Comparison of ENCODE assay signal across 8 cellular contexts in the genomic region with DNA sequence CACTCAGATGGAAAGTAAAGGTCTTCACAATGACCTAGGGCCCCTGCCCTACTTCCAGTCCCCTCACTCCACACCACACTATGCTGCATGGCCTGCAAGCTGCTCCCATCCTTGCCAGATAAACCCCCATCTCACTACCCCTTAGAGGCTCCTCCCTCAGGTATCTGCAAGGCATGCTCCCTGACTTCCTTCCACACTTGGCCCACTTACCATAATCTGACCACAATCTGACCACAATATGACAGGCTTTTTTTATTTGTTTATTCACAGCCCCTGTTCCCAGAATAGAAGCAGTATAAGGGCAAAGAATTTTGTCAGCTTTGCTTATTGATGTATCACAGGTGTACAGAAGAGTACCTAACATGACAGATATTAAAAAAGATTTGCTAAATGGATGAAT.
DNase-seq lines count a peak whose midpoint lies in the region; ATAC-seq and TF ChIP-seq lines count a peak whose summit lies in the region.

No MANE protein-coding gene starts in this region.

- peaks cover 41% of the 10 kb centered on the region for H3K79me2 ChIP-seq in SK-N-SH (ENCODE audit: insufficient read depth)

- ATAC-seq in HG02759 (IDR thresholded peaks at IDR 0.05; ENCODE audit: unreplicated experiment) = peak; percentile 20
- peak; percentile 40 for ATAC-seq in upper lobe of right lung

- H3K4me3 ChIP-seq in SK-N-SH (ENCODE audit: low read depth in 2 of 2, low read length in 1 of 2) = no peak overlapping the region
- peak overlapping the region; percentile 1 for H3K4me3 ChIP-seq in effector memory CD4-positive, alpha-beta T cell (ENCODE audit: insufficient read depth, low read depth, low read length, poor library complexity, severe bottlenecking)
- H3K4me3 ChIP-seq in upper lobe of right lung = no peak overlapping the region

- CTCF ChIA-PET in SK-N-SH (lab: Yijun Ruan, JAX) = no interaction called here

- DNase-seq in CMK (ENCODE audit: low read depth) (peak; percentile 64), SK-N-SH (no peak), upper lobe of right lung (no peak), NCI-H1930 (lab: John Stamatoyannopoulos, UW) (no peak), SHP77 treated with DMSO at 0.1 percent for 48 hours (lab: John Stamatoyannopoulos, UW) (no peak), NCI-H2227 treated with DMSO at 0.1 percent for 48 hours (lab: John Stamatoyannopoulos, UW) (no peak)
- DNase-seq in effector memory CD4-positive, alpha-beta T cell = peak; percentile 12 to 20 (median 14)

- intact Hi-C loops in upper lobe of right lung (cut with DNase I) = no loop called here

- TF ChIP-seq EP300 in SK-N-SH (IDR thresholded peaks at IDR 0.05; ENCODE audit: borderline replicate concordance in 1 of 2, low read depth in 1 of 2, low read length in 1 of 2) = peak; percentile 30 to 68; a peak in 2 of 4 replicates

- H4K20me1 ChIP-seq in SK-N-SH (ENCODE audit: insufficient read depth) = peaks cover 51% of the 10 kb centered on the region

- TF ChIP-seq RAD21 in SK-N-SH (IDR thresholded peaks at IDR 0.05; ENCODE audit: low read length) = no peak

- H3K27me3 ChIP-seq in SK-N-SH (ENCODE audit: insufficient read depth) (no peaks in the 10 kb centered on the region), upper lobe of right lung (no peaks in the 10 kb centered on the region)
- H3K27me3 ChIP-seq in effector memory CD4-positive, alpha-beta T cell (replicated peaks; ENCODE audit: control insufficient read depth, insufficient read depth, low read length, poor library complexity, severe bottlenecking) = no peaks in the 10 kb centered on the region

- H3K27ac ChIP-seq in SK-N-SH (ENCODE audit: low read depth in 2 of 2, low read length in 1 of 2) (no peak overlapping the region), upper lobe of right lung (no peak overlapping the region)
- H3K27ac ChIP-seq in effector memory CD4-positive, alpha-beta T cell (ENCODE audit: insufficient read depth, low read length, poor library complexity, severe bottlenecking) = peak overlapping the region; percentile 8

- peaks cover 15% of the 10 kb centered on the region for H3F3A ChIP-seq in SK-N-SH (replicated peaks; ENCODE audit: insufficient read depth)

- POLR2A ChIA-PET in SK-N-SH (lab: Yijun Ruan, JAX) = no interaction called here

- peaks cover 11 to 14% of the 10 kb centered on the region in 2 experiments; a peak in 3 of 4 replicates for H3K4me1 ChIP-seq in SK-N-SH (ENCODE audit: control insufficient read depth in 1 of 2, insufficient read depth in 2 of 2, low read depth in 1 of 2, low read length in 1 of 2)
- H3K4me1 ChIP-seq in effector memory CD4-positive, alpha-beta T cell (ENCODE audit: control insufficient read depth, insufficient read depth, low read length, poor library complexity, severe bottlenecking) = peaks cover 23% of the 10 kb centered on the region
- peaks cover 32% of the 10 kb centered on the region for H3K4me1 ChIP-seq in upper lobe of right lung

- H3K4me2 ChIP-seq in SK-N-SH = 0 out of 2 replicates have a peak overlapping the region, but pooled peaks have one; percentile 0

- H3K36me3 ChIP-seq in SK-N-SH (replicated peaks in 1 of 2; ENCODE audit: control insufficient read depth in 1 of 2, insufficient read depth in 2 of 2, low read length in 1 of 2) (no peaks in the 10 kb centered on the region), upper lobe of right lung (no peaks in the 10 kb centered on the region)
- no peaks in the 10 kb centered on the region for H3K36me3 ChIP-seq in effector memory CD4-positive, alpha-beta T cell (ENCODE audit: control insufficient read depth, insufficient read depth, low read length)

- no peaks in the 10 kb centered on the region for H3K9me3 ChIP-seq in SK-N-SH
- no peaks in the 10 kb centered on the region for H3K9me3 ChIP-seq in effector memory CD4-positive, alpha-beta T cell (ENCODE audit: control insufficient read depth, low read length)
- H3K9me3 ChIP-seq in upper lobe of right lung = no peaks in the 10 kb centered on the region

- no peaks in the 10 kb centered on the region for H3K9me2 ChIP-seq in SK-N-SH

- no peak overlapping the region for H3K9ac ChIP-seq in SK-N-SH

- no peak overlapping the region for H2AFZ ChIP-seq in SK-N-SH (ENCODE audit: low read depth)

- TF ChIP-seq CTCF in SK-N-SH (IDR thresholded peaks at IDR 0.05) (no peak), upper lobe of right lung (IDR thresholded peaks at IDR 0.05) (no peak)

TF ChIP-seq in SK-N-SH, 30 proteins besides CTCF, POLR2A, EP300 and RAD21 (continues in another document):
- no peak; the same call in 1 of the 2 replicates for TF ChIP-seq RXRA (IDR thresholded peaks at IDR 0.05; ENCODE audit: borderline replicate concordance, low read depth)
- TF ChIP-seq TAF1 (IDR thresholded peaks at IDR 0.05; ENCODE audit: borderline replicate concordance, low read depth, low read length) = no peak
- peak; percentile 50 for TF ChIP-seq JUND (IDR thresholded peaks at IDR 0.05)
- peak; percentile 89 for TF ChIP-seq MEF2A (IDR thresholded peaks at IDR 0.05; ENCODE audit: borderline replicate concordance, low read depth)
- TF ChIP-seq, protein P1, sequence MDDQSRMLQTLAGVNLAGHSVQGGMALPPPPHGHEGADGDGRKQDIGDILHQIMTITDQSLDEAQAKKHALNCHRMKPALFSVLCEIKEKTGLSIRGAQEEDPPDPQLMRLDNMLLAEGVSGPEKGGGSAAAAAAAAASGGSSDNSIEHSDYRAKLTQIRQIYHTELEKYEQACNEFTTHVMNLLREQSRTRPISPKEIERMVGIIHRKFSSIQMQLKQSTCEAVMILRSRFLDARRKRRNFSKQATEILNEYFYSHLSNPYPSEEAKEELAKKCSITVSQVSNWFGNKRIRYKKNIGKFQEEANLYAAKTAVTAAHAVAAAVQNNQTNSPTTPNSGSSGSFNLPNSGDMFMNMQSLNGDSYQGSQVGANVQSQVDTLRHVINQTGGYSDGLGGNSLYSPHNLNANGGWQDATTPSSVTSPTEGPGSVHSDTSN (IDR thresholded peaks at IDR 0.05) = peak; percentile 80
- TF ChIP-seq TCF12 (IDR thresholded peaks at IDR 0.05) = peak; percentile 86
- TF ChIP-seq NFIC (IDR thresholded peaks at IDR 0.05; ENCODE audit: borderline replicate concordance) = peak; percentile 63
- TF ChIP-seq SMC3 (IDR thresholded peaks at IDR 0.05; ENCODE audit: low read depth, low read length) = no peak
- TF ChIP-seq, protein P2, sequence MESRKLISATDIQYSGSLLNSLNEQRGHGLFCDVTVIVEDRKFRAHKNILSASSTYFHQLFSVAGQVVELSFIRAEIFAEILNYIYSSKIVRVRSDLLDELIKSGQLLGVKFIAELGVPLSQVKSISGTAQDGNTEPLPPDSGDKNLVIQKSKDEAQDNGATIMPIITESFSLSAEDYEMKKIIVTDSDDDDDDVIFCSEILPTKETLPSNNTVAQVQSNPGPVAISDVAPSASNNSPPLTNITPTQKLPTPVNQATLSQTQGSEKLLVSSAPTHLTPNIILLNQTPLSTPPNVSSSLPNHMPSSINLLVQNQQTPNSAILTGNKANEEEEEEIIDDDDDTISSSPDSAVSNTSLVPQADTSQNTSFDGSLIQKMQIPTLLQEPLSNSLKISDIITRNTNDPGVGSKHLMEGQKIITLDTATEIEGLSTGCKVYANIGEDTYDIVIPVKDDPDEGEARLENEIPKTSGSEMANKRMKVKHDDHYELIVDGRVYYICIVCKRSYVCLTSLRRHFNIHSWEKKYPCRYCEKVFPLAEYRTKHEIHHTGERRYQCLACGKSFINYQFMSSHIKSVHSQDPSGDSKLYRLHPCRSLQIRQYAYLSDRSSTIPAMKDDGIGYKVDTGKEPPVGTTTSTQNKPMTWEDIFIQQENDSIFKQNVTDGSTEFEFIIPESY (IDR thresholded peaks at IDR 0.05; ENCODE audit: borderline replicate concordance, low read depth) = no peak
- TF ChIP-seq FOXJ3 (CRISPR knock-in tag; IDR thresholded peaks at IDR 0.05) = no peak
- TF ChIP-seq, protein P3, sequence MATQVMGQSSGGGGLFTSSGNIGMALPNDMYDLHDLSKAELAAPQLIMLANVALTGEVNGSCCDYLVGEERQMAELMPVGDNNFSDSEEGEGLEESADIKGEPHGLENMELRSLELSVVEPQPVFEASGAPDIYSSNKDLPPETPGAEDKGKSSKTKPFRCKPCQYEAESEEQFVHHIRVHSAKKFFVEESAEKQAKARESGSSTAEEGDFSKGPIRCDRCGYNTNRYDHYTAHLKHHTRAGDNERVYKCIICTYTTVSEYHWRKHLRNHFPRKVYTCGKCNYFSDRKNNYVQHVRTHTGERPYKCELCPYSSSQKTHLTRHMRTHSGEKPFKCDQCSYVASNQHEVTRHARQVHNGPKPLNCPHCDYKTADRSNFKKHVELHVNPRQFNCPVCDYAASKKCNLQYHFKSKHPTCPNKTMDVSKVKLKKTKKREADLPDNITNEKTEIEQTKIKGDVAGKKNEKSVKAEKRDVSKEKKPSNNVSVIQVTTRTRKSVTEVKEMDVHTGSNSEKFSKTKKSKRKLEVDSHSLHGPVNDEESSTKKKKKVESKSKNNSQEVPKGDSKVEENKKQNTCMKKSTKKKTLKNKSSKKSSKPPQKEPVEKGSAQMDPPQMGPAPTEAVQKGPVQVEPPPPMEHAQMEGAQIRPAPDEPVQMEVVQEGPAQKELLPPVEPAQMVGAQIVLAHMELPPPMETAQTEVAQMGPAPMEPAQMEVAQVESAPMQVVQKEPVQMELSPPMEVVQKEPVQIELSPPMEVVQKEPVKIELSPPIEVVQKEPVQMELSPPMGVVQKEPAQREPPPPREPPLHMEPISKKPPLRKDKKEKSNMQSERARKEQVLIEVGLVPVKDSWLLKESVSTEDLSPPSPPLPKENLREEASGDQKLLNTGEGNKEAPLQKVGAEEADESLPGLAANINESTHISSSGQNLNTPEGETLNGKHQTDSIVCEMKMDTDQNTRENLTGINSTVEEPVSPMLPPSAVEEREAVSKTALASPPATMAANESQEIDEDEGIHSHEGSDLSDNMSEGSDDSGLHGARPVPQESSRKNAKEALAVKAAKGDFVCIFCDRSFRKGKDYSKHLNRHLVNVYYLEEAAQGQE (IDR thresholded peaks at IDR 0.05; ENCODE audit: low read depth, low read length) = no peak
- peak; percentile 32; the same call in 1 of the 2 replicates for TF ChIP-seq TEAD4 (IDR thresholded peaks at IDR 0.05; ENCODE audit: borderline replicate concordance, insufficient read depth)
- no peak for TF ChIP-seq NRF1 (IDR thresholded peaks at IDR 0.05; ENCODE audit: low read depth, low read length)
- TF ChIP-seq FOSL2 (IDR thresholded peaks at IDR 0.05; ENCODE audit: borderline replicate concordance, low read depth) = no peak
- peak; percentile 19; the same call in 1 of the 2 replicates for TF ChIP-seq POLR2AphosphoS5 (IDR thresholded peaks at IDR 0.05; ENCODE audit: low read depth, low read length)
- TF ChIP-seq GATA2 (CRISPR knock-in tag; IDR thresholded peaks at IDR 0.05) = no peak
- no peak for TF ChIP-seq RFX5 (IDR thresholded peaks at IDR 0.05; ENCODE audit: low read length)

Comparison
In these comparisons a context has a peak if more than half of its experiments do, and no peak if none do; other contexts are left out.
1. DNase-seq: peak in CMK (single experiment) and effector memory CD4-positive, alpha-beta T cell (3 of 3); none in SK-N-SH (single experiment), upper lobe of right lung (single experiment), NCI-H1930 (0 of 2), SHP77 treated with DMSO at 0.1 percent for 48 hours (single experiment) and NCI-H2227 treated with DMSO at 0.1 percent for 48 hours (single experiment).